26 cellular contexts compared by ENCODE assay signal in the genomic region with DNA sequence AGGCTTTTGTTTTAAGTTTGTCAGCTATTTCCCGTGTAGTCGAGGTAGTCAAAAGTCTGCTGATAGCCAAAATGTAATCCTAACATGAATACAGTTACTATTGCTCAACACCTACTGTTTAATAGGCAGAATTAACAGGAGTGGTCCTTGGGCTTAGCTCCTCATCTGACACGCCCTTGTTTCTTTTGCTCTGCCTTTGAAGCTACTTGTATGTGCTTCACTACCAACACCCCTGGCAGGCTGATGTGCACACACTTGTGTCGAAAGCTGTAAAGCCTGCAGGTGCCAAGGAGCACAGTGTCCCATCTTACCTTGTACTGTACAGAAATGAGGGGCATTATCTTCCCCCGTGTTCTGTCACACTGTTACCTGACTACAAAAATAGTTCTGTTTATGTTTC. TPM values are rescaled to one million over a fixed set of nuclear protein-coding genes. Genes with fewer than 3 reads are reported as not detected.
A peak's percentile ranks its signal among the peaks of the same experiment; 100 is the strongest.
DNase-seq lines count a peak whose midpoint lies in the region; ATAC-seq and TF ChIP-seq lines count a peak whose summit lies in the region.
"Had no signal": no experiment of that assay in that cellular context is flagged by ENCODE, and none has a peak within 500 bp of the region (broad histone marks: within the 10 kb centered on the region; RNA-seq: fewer than 3 reads in every experiment).

No MANE protein-coding gene starts in this region.

- H3K9me3 ChIP-seq in left lung (no peaks in the 10 kb centered on the region), upper lobe of left lung (no peaks in the 10 kb centered on the region)
- H3K9me3 ChIP-seq: gastrocnemius medialis, left ventricle myocardium inferior, ovary, SK-N-SH, vagina had no signal

- DNase-seq in NCI-H748 (lab: John Stamatoyannopoulos, UW; ENCODE audit: unreplicated experiment) (peak; percentile 32), NCI-H748 treated with DMSO at 0.1 percent for 48 hours (lab: John Stamatoyannopoulos, UW) (no peak), NCI-H69 (lab: John Stamatoyannopoulos, UW) (peak; percentile 13), left lung (peak in 1 of 2 donors; percentile 41), upper lobe of left lung (peak in 1 of 2 donors; percentile 68), COR-L47 (lab: John Stamatoyannopoulos, UW) (no peak), OCI-M1 (lab: John Stamatoyannopoulos, UW) (no peak)
- DNase-seq: activated CD4-positive, alpha-beta T cell treated with anti-CD3 and anti-CD28 coated beads, Interleukin-2, amount 10 ng/mL, durations not matched to agents 24 days and 14 days; activated naive CD4-positive, alpha-beta T cell; activated T-cell treated with anti-CD3 and anti-CD28 coated beads, Interleukin-2, amount 50 U/mL, for 24 hours; CD4-positive, alpha-beta memory T cell; dermis blood vessel endothelial cell; DMS153; GM23248; immature natural killer cell; left ventricle myocardium inferior; midbrain; NCI-H1105; NCI-H1930; NCI-H226; ovary; SK-N-SH had no signal

- 58 to 62% methylated on average over 5 of the region's 5 CpGs for WGBS in upper lobe of left lung, 2 donors

- TF ChIP-seq POLR2A in upper lobe of left lung (IDR thresholded peaks at IDR 0.05) = no peak

- H3K4me1 ChIP-seq in left lung = no peaks in the 10 kb centered on the region
- peaks cover 0 to 8% (median 2%) of the 10 kb centered on the region in 4 donors for H3K4me1 ChIP-seq in upper lobe of left lung
- H3K4me1 ChIP-seq: gastrocnemius medialis, vagina had no signal

- H3K36me3 ChIP-seq in left lung (peaks cover 0 to 15% of the 10 kb centered on the region in 2 donors), upper lobe of left lung (peaks cover 0 to 10% (median 7%) of the 10 kb centered on the region in 4 donors)
- H3K36me3 ChIP-seq: ovary had no signal

- no peak overlapping the region for H3K4me3 ChIP-seq in left lung
- H3K4me3 ChIP-seq in upper lobe of left lung = no peak overlapping the region
- H3K4me3 ChIP-seq: gastrocnemius medialis, GM23248, hepatocyte, left ventricle myocardium inferior, ovary, vagina had no signal

- intact Hi-C loops in left lung (cut with DNase I) = no loop called here

- TF ChIP-seq EP300 in upper lobe of left lung (IDR thresholded peaks at IDR 0.05) = no peak

- ATAC-seq in left lung = peak; percentile 86
- peak; percentile 29 to 61 for ATAC-seq in upper lobe of left lung (ENCODE audit: low FRiP score in 2 of 2)
- ATAC-seq in HG03354 (IDR thresholded peaks at IDR 0.05; ENCODE audit: poor library complexity, severe bottlenecking, unreplicated experiment) = no peak

- H3K27me3 ChIP-seq in left lung (no peaks in the 10 kb centered on the region), upper lobe of left lung (no peaks in the 10 kb centered on the region)
- H3K27me3 ChIP-seq: gastrocnemius medialis, hepatocyte, ovary, vagina had no signal

- H3K27ac ChIP-seq in left lung (peak overlapping the region in 1 of 2 donors; percentile 37), upper lobe of left lung (no peak overlapping the region)
- H3K27ac ChIP-seq: gastrocnemius medialis, GM23248, hepatocyte, left ventricle myocardium inferior, ovary, vagina had no signal

- no peak for TF ChIP-seq CTCF in left lung (IDR thresholded peaks at IDR 0.05)
- no peak for TF ChIP-seq CTCF in upper lobe of left lung (IDR thresholded peaks at IDR 0.05)

RNA-seq across cellular contexts. Expression of gene SDHAF4, which starts 9.2 kb away (rescaled TPM):
- 10 to 100 TPM in 1 of 2 donors, 1 to 10 TPM in 1; 9.5 to 11.3 TPM for total RNA-seq in left lung
- 10 to 100 TPM in 3 of 6 donors, 1 to 10 TPM in 3; 5.2 to 14.2 (median 8.8) TPM for total RNA-seq in upper lobe of left lung

Comparison
In these comparisons a context has a peak if more than half of its experiments do, and no peak if none do; other contexts are left out.
1. DNase-seq: peak in NCI-H748 (single experiment) and NCI-H69 (single experiment); none in NCI-H748 treated with DMSO at 0.1 percent for 48 hours (single experiment), COR-L47 (single experiment) and OCI-M1 (single experiment).